8 cellular contexts compared by ENCODE assay signal in genomic region chr4:184805462-184806245, GRCh38. TPM values are rescaled to one million over a fixed set of nuclear protein-coding genes. Genes with fewer than 3 reads are reported as not detected.
DNase-seq lines count a peak whose midpoint lies in the region; ATAC-seq lines count a peak whose summit lies in the region.

No MANE protein-coding gene starts in this region.

- in situ Hi-C loops in SK-MEL-5 (cut with HindIII; ENCODE audit: low pct_unique_long_range_greater_than_20kb, low sequenced_read_pairs) = no loop called here

- peak overlapping the region; percentile 23 for H3K4me3 ChIP-seq in right cardiac atrium (ENCODE audit: low read length)

- ATAC-seq in GM18508 (IDR thresholded peaks at IDR 0.05; ENCODE audit: insufficient read depth, unreplicated experiment) = peak; percentile 42
- ATAC-seq in HG02885 (IDR thresholded peaks at IDR 0.05; ENCODE audit: poor library complexity, unreplicated experiment) = peak; percentile 66
- peak; percentile 93 to 94 for ATAC-seq in right cardiac atrium
- ATAC-seq in HG03039 (IDR thresholded peaks at IDR 0.05; ENCODE audit: unreplicated experiment) = no peak

- peak; percentile 42 for DNase-seq in SK-MEL-5 (ENCODE audit: low read depth, low spot score)
- DNase-seq in right cardiac atrium = peak; percentile 75 to 89 (median 86)
- DNase-seq in cortex of kidney (lab: John Stamatoyannopoulos, UW) = no peak
- no peak for DNase-seq in posterior vena cava (ENCODE audit: low spot score)

- peaks cover 9% of the 10 kb centered on the region for H3K4me1 ChIP-seq in right cardiac atrium (ENCODE audit: control insufficient read depth, insufficient read depth, low read length)

- intact Hi-C loops in right cardiac atrium (cut with DNase I) = no loop called here
- intact Hi-C loops in posterior vena cava (cut with DNase I) = no loop called here

- 70% methylated on average over 12 of the region's 12 CpGs for WGBS in right cardiac atrium

- no peaks in the 10 kb centered on the region for H3K9me3 ChIP-seq in right cardiac atrium (ENCODE audit: control insufficient read depth, low read length)

- H3K27me3 ChIP-seq in right cardiac atrium (ENCODE audit: control insufficient read depth, insufficient read depth) = no peaks in the 10 kb centered on the region

- H3K27ac ChIP-seq in right cardiac atrium (ENCODE audit: low read length) = peak overlapping the region; percentile 98
- peak overlapping the region; percentile 92 for H3K27ac ChIP-seq in temporal lobe (ENCODE audit: low read depth, low read length)

RNA-seq across cellular contexts. Expression of gene ACSL1, which starts 20.1 kb away (rescaled TPM):
- total RNA-seq in SK-MEL-5 (2014; rRNA removed; shearing (Covaris generic)) = 123 and 126 TPM in 2 replicates
- 84.5 and 110 TPM in 2 replicates for polyA plus RNA-seq in SK-MEL-5 (2015; cell fraction: cytosol; rRNA removed)
- polyA plus RNA-seq in SK-MEL-5 (2015; cell fraction: nucleus; rRNA removed) = 87.3 and 87.7 TPM in 2 replicates
- total RNA-seq in right cardiac atrium (100 to 1,000 TPM in 2 of 4 donors, 10 to 100 TPM in 2; 94.6 to 149 (median 106) TPM), temporal lobe (34.7 TPM), posterior vena cava (10 to 100 TPM; 92.4 to 95.4 TPM)
- polyA plus RNA-seq in right cardiac atrium = 129 TPM

Comparison
In these comparisons a context has a peak if more than half of its experiments do, and no peak if none do; other contexts are left out.
1. DNase-seq: peak in SK-MEL-5 (single experiment) and right cardiac atrium (3 of 3); none in cortex of kidney (single experiment) and posterior vena cava (single experiment).